In genomic region chr3:179750720-179751328, GRCh38 we compare ENCODE assay signal across 8 cellular contexts.
DNase-seq lines count a peak whose midpoint lies in the region; ATAC-seq and TF ChIP-seq lines count a peak whose summit lies in the region.

No MANE protein-coding gene starts in this region.

- H3K4me1 Mint-ChIP-seq in activated CD8-positive, alpha-beta T cell treated with anti-CD3 and anti-CD28 coated beads for 36 hours (ENCODE audit: low read depth), result no peaks in the 10 kb centered on the region

- H3K27me3 ChIP-seq in Loucy (ENCODE audit: insufficient read depth, low read length, poor library complexity, severe bottlenecking), result no peaks in the 10 kb centered on the region

- no peak for ATAC-seq in activated CD8-positive, alpha-beta T cell treated with anti-CD3 and anti-CD28 coated beads for 36 hours
- ATAC-seq in GM19023 (IDR thresholded peaks at IDR 0.05; ENCODE audit: unreplicated experiment), result no peak

- no peaks in the 10 kb centered on the region for H3F3A ChIP-seq in Loucy (ENCODE audit: low read depth)

- peaks cover 11% of the 10 kb centered on the region for H3K36me3 Mint-ChIP-seq in activated CD8-positive, alpha-beta T cell treated with anti-CD3 and anti-CD28 coated beads for 36 hours (ENCODE audit: low read depth)

- intact Hi-C loops in activated CD8-positive, alpha-beta T cell treated with anti-CD3 and anti-CD28 coated beads for 36 hours (cut with micrococcal nuclease), result no loop called here

- peak; percentile 64 for TF ChIP-seq CTCF in GM13977 (IDR thresholded peaks at IDR 0.05; ENCODE audit: extremely low read depth, insufficient read depth, missing control alignments)
- TF ChIP-seq CTCF in Loucy (conservative IDR thresholded peaks at IDR 0.05; ENCODE audit: low read length), result peak; percentile 87
- no peak for TF ChIP-seq CTCF in activated CD8-positive, alpha-beta T cell treated with anti-CD3 and anti-CD28 coated beads for 36 hours (IDR thresholded peaks at IDR 0.05)

- no peaks in the 10 kb centered on the region for H3K9me3 ChIP-seq in Loucy (ENCODE audit: insufficient read depth, low read depth, low read length)

- peaks cover 24% of the 10 kb centered on the region; the same call in 1 of the 2 replicates for H3K36me3 ChIP-seq in Loucy (ENCODE audit: insufficient read depth, low read length)

- no peak overlapping the region for H2AFZ ChIP-seq in Loucy (ENCODE audit: low read length)

- no peak overlapping the region for H3K4me2 ChIP-seq in Loucy (ENCODE audit: low read depth, low read length, poor library complexity, severe bottlenecking)

- H3K9me3 Mint-ChIP-seq in activated CD8-positive, alpha-beta T cell treated with anti-CD3 and anti-CD28 coated beads for 36 hours, result no peaks in the 10 kb centered on the region

- no peaks in the 10 kb centered on the region for H3K79me2 ChIP-seq in Loucy (ENCODE audit: insufficient read depth, low read length)

- no peaks in the 10 kb centered on the region for H3K27me3 Mint-ChIP-seq in activated CD8-positive, alpha-beta T cell treated with anti-CD3 and anti-CD28 coated beads for 36 hours

- no peaks in the 10 kb centered on the region for H3K9me2 ChIP-seq in Loucy (replicated peaks; ENCODE audit: low read depth, low read length)

- DNase-seq in AML-193 (lab: John Stamatoyannopoulos, UW) (peak; percentile 46 to 68), GM13977 (ENCODE audit: low spot score) (no peak), medulla oblongata (ENCODE audit: extremely low spot score) (peak; percentile 38), KG1 (lab: John Stamatoyannopoulos, UW) (no peak), mucosa of gallbladder (ENCODE audit: low spot score) (no peak)
- DNase-seq in activated CD8-positive, alpha-beta T cell treated with anti-CD3 and anti-CD28 coated beads for 36 hours, result peak; percentile 9

- no peak overlapping the region for H3K9ac ChIP-seq in Loucy (ENCODE audit: low read depth, low read length, poor library complexity, severe bottlenecking)

- H3K4me3 Mint-ChIP-seq in activated CD8-positive, alpha-beta T cell treated with anti-CD3 and anti-CD28 coated beads for 36 hours, result no peak overlapping the region

- H3K27ac Mint-ChIP-seq in activated CD8-positive, alpha-beta T cell treated with anti-CD3 and anti-CD28 coated beads for 36 hours, result no peak overlapping the region

- no peaks in the 10 kb centered on the region for H3K4me1 ChIP-seq in Loucy (ENCODE audit: insufficient read depth, low read length, poor library complexity, severe bottlenecking)

- H3K4me3 ChIP-seq in Loucy (ENCODE audit: low read length, poor library complexity, severe bottlenecking), result no peak overlapping the region

- POLR2A ChIA-PET in activated CD8-positive, alpha-beta T cell treated with anti-CD3 and anti-CD28 coated beads for 36 hours (lab: Charles Lee), result no interaction called here

- CTCF ChIA-PET in activated CD8-positive, alpha-beta T cell treated with anti-CD3 and anti-CD28 coated beads for 36 hours (lab: Charles Lee), result interaction anchor here (0.9 to 1.8 kb wide), 4 partner anchors 11 to 178 kb away, joined by 3 to 6 read pairs (median 4); no protein-coding TSS in a partner anchor

- no peaks in the 10 kb centered on the region for H4K20me1 ChIP-seq in Loucy (ENCODE audit: insufficient read depth, low read length, poor library complexity, severe bottlenecking)

- in situ Hi-C loops in GM13977 (cut with MboI; ENCODE audit: low pct_unique_long_range_greater_than_20kb, low sequenced_read_pairs, unreplicated experiment), result no loop called here

Comparison
In these comparisons a context has a peak if more than half of its experiments do, and no peak if none do; other contexts are left out.
1. DNase-seq: peak in AML-193 (2 of 2), activated CD8-positive, alpha-beta T cell treated with anti-CD3 and anti-CD28 coated beads for 36 hours (single experiment) and medulla oblongata (single experiment); none in GM13977 (single experiment), KG1 (single experiment) and mucosa of gallbladder (single experiment).